Comparison of ENCODE assay signal across 22 cellular contexts in the genomic region with DNA sequence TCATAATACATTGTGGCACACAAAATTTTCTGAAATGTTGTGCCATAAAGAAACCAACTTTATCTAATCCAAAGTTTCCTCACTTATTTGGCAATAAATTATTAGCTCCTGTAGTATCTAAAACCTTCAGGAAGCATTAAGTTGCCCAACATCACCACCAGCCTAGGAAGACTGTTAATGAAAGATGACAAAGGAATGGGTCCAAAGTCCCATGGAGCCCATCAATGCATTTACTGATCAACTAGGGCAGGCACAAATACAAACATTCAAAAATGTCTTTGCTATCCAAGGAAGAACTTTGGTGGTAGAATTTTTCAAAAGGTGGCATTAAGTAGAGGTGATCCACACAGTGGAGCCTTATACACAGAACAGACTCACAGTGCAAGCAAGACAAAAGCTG. TPM values are rescaled to one million over a fixed set of nuclear protein-coding genes. Genes with fewer than 3 reads are reported as not detected.
DNase-seq lines count a peak whose midpoint lies in the region; ATAC-seq, FAIRE-seq and TF ChIP-seq lines count a peak whose summit lies in the region.
"Had no signal": no experiment of that assay in that cellular context is flagged by ENCODE, and none has a peak within 500 bp of the region (broad histone marks: within the 10 kb centered on the region; RNA-seq: fewer than 3 reads in every experiment).

No MANE protein-coding gene starts in this region.

- FAIRE-seq in astrocyte (lab: Jason Lieb, UNC) (peak; percentile 41), HepG2 (lab: Jason Lieb, UNC) (no peak)
- FAIRE-seq: A549, G401.6, GM12892, H54 had no signal

- POLR2A ChIA-PET in HepG2 (lab: Yijun Ruan, JAX), result no interaction called here

- H3K9me3 ChIP-seq in astrocyte (ENCODE audit: insufficient read depth, low read depth, low read length) (no peaks in the 10 kb centered on the region), HepG2 (ENCODE audit: low read length) (no peaks in the 10 kb centered on the region), thyroid gland (no peaks in the 10 kb centered on the region)
- H3K9me3 ChIP-seq: A549, HAP-1 had no signal

- H2AFZ ChIP-seq in astrocyte (ENCODE audit: low read depth, low read length) (no peak overlapping the region), HepG2 (ENCODE audit: low read length) (no peak overlapping the region)

- H3K4me1 Mint-ChIP-seq in astrocyte (ENCODE audit: low read depth, unreplicated experiment) (peaks cover 39% of the 10 kb centered on the region), progenitor cell of endocrine pancreas (ENCODE audit: low read depth) (peaks cover 29% of the 10 kb centered on the region), type B pancreatic cell (ENCODE audit: unreplicated experiment) (peaks cover 17% of the 10 kb centered on the region)
- peaks cover 16% of the 10 kb centered on the region for H3K4me1 Mint-ChIP-seq in activated T-helper 1 cell treated with anti-CD3 and anti-CD28 coated beads, Interleukin-12 subunit alpha, Interleukin-12 subunit beta, Interleukin-2, Interleukin-4 antibody, amounts not matched to agents 30 ng/mL and 10 ng/mL and 1 ng/mL, durations not matched to agents 14 hours and 24 hours and 36 hours (ENCODE audit: low read depth)

- H3K4me3 Mint-ChIP-seq in astrocyte (ENCODE audit: unreplicated experiment) (no peak overlapping the region), progenitor cell of endocrine pancreas (ENCODE audit: low read depth) (no peak overlapping the region), type B pancreatic cell (no peak overlapping the region)
- H3K4me3 Mint-ChIP-seq in activated T-helper 1 cell treated with anti-CD3 and anti-CD28 coated beads, Interleukin-12 subunit alpha, Interleukin-12 subunit beta, Interleukin-2, Interleukin-4 antibody, amounts not matched to agents 30 ng/mL and 10 ng/mL and 1 ng/mL, durations not matched to agents 14 hours and 24 hours and 36 hours, result no peak overlapping the region
- H3K4me3 Mint-ChIP-seq: CD4-positive, alpha-beta memory T cell; HFFc6 had no signal

- H3K36me3 ChIP-seq in astrocyte (ENCODE audit: insufficient read depth, low read length), result peaks cover 3% of the 10 kb centered on the region
- no peaks in the 10 kb centered on the region for H3K36me3 ChIP-seq in HepG2 (replicated peaks in 1 of 2; ENCODE audit: control insufficient read depth in 1 of 2, insufficient read depth in 2 of 2, low read length in 2 of 2)
- no peaks in the 10 kb centered on the region for H3K36me3 ChIP-seq in thyroid gland

- DNase-seq in astrocyte (ENCODE audit: low read depth) (no peak), HepG2 (ENCODE audit: low spot score) (peak; percentile 48), mucosa of gallbladder (ENCODE audit: low spot score) (peak; percentile 46), progenitor cell of endocrine pancreas (ENCODE audit: low spot score, unreplicated experiment) (no peak), thyroid gland (no peak), type B pancreatic cell (ENCODE audit: extremely low spot score, unreplicated experiment) (no peak), DMS53 (lab: John Stamatoyannopoulos, UW) (no peak)
- DNase-seq in activated T-helper 1 cell treated with anti-CD3 and anti-CD28 coated beads, Interleukin-12 subunit alpha, Interleukin-12 subunit beta, Interleukin-2, Interleukin-4 antibody, amounts not matched to agents 30 ng/mL and 10 ng/mL and 1 ng/mL, durations not matched to agents 14 hours and 24 hours and 36 hours (ENCODE audit: low spot score), result no peak
- DNase-seq: 8988T; ACHN; C1 segment of cervical spinal cord; Calu3; CD4-positive, alpha-beta memory T cell; COR-L47; DND-41; GOT3; HFFc6 had no signal

- H3K27me3 Mint-ChIP-seq in astrocyte (ENCODE audit: low read depth, unreplicated experiment) (no peaks in the 10 kb centered on the region), progenitor cell of endocrine pancreas (peaks cover 16% of the 10 kb centered on the region), type B pancreatic cell (peaks cover 22% of the 10 kb centered on the region)
- peaks cover 23% of the 10 kb centered on the region for H3K27me3 Mint-ChIP-seq in activated T-helper 1 cell treated with anti-CD3 and anti-CD28 coated beads, Interleukin-12 subunit alpha, Interleukin-12 subunit beta, Interleukin-2, Interleukin-4 antibody, amounts not matched to agents 30 ng/mL and 10 ng/mL and 1 ng/mL, durations not matched to agents 14 hours and 24 hours and 36 hours (ENCODE audit: insufficient read depth)

- H3K79me2 ChIP-seq in astrocyte (ENCODE audit: insufficient read depth, low read length), result peaks cover 96% of the 10 kb centered on the region
- H3K79me2 ChIP-seq in HepG2 (ENCODE audit: insufficient read depth, low read length), result peaks cover 1% of the 10 kb centered on the region

- no peak for TF ChIP-seq EP300 in HepG2 (IDR thresholded peaks at IDR 0.05; ENCODE audit: low read depth in 2 of 2, low read length in 2 of 2)
- no peak for TF ChIP-seq EP300 in HepG2 (CRISPR knock-in tag; IDR thresholded peaks at IDR 0.05; ENCODE audit: borderline replicate concordance)

- ATAC-seq in HepG2, result peak; percentile 26; the same call in 2 of the 3 replicates
- ATAC-seq: A549 had no signal

- TF ChIP-seq CTCF in astrocyte (IDR thresholded peaks at IDR 0.05; ENCODE audit: insufficient read depth, low read depth, low read length) (no peak), HepG2 (CRISPR knock-in tag; IDR thresholded peaks at IDR 0.05) (no peak), progenitor cell of endocrine pancreas (IDR thresholded peaks at IDR 0.05; ENCODE audit: unreplicated experiment) (no peak), thyroid gland (IDR thresholded peaks at IDR 0.05) (no peak), type B pancreatic cell (conservative IDR thresholded peaks at IDR 0.05) (no peak)

- CTCF ChIA-PET in HepG2 (lab: Yijun Ruan, JAX; ENCODE audit: low intra/inter-chr PET ratio, low total read pairs), result no interaction called here

- H3K27ac Mint-ChIP-seq in astrocyte (ENCODE audit: unreplicated experiment) (no peak overlapping the region), progenitor cell of endocrine pancreas (peak overlapping the region; percentile 16), type B pancreatic cell (no peak overlapping the region)
- H3K27ac Mint-ChIP-seq in activated T-helper 1 cell treated with anti-CD3 and anti-CD28 coated beads, Interleukin-12 subunit alpha, Interleukin-12 subunit beta, Interleukin-2, Interleukin-4 antibody, amounts not matched to agents 30 ng/mL and 10 ng/mL and 1 ng/mL, durations not matched to agents 14 hours and 24 hours and 36 hours, result no peak overlapping the region
- H3K27ac Mint-ChIP-seq: CD4-positive, alpha-beta memory T cell; HFFc6 had no signal

- H3K4me2 ChIP-seq in astrocyte (ENCODE audit: low read length) (no peak overlapping the region), HepG2 (ENCODE audit: low read depth, low read length) (peak overlapping the region; percentile 26; the same call in 1 of the 2 replicates)
- H3K4me2 ChIP-seq: A549 had no signal

- TF ChIP-seq RAD21 in HepG2 (CRISPR knock-in tag; IDR thresholded peaks at IDR 0.05), result no peak

- H3K9me3 Mint-ChIP-seq in astrocyte (ENCODE audit: unreplicated experiment) (no peaks in the 10 kb centered on the region), progenitor cell of endocrine pancreas (ENCODE audit: low read depth) (peaks cover 4% of the 10 kb centered on the region), type B pancreatic cell (no peaks in the 10 kb centered on the region)
- H3K9me3 Mint-ChIP-seq in activated T-helper 1 cell treated with anti-CD3 and anti-CD28 coated beads, Interleukin-12 subunit alpha, Interleukin-12 subunit beta, Interleukin-2, Interleukin-4 antibody, amounts not matched to agents 30 ng/mL and 10 ng/mL and 1 ng/mL, durations not matched to agents 14 hours and 24 hours and 36 hours, result peaks cover 4% of the 10 kb centered on the region
- H3K9me3 Mint-ChIP-seq: HFFc6 had no signal

- peaks cover 93% of the 10 kb centered on the region for H4K20me1 ChIP-seq in astrocyte (ENCODE audit: insufficient read depth, low read length)
- peaks cover 6% of the 10 kb centered on the region; the same call in 1 of the 2 replicates for H4K20me1 ChIP-seq in HepG2 (ENCODE audit: insufficient read depth, low read length)

- no peak overlapping the region for H3K4me3 ChIP-seq in astrocyte (ENCODE audit: insufficient read depth, low read depth, low read length)
- H3K4me3 ChIP-seq in HepG2 (replicated peaks in 1 of 3; ENCODE audit: insufficient read depth in 1 of 3, low read depth in 2 of 3, low read length in 3 of 3), result no peak overlapping the region
- no peak overlapping the region for H3K4me3 ChIP-seq in thyroid gland (replicated peaks in 1 of 3)
- H3K4me3 ChIP-seq: A549, HAP-1 had no signal

- intact Hi-C loops in HepG2 (cut with micrococcal nuclease; ENCODE audit: unreplicated experiment), result no loop called here
- intact Hi-C loops in activated T-helper 1 cell treated with anti-CD3 and anti-CD28 coated beads, Interleukin-12 subunit alpha, Interleukin-12 subunit beta, Interleukin-2, Interleukin-4 antibody, amounts not matched to agents 30 ng/mL and 10 ng/mL and 1 ng/mL, durations not matched to agents 14 hours and 24 hours and 36 hours (cut with micrococcal nuclease), result no loop called here
- intact Hi-C loops in thyroid gland (cut with DNase I), result no loop called here

- no peak overlapping the region for H3K9ac ChIP-seq in astrocyte (ENCODE audit: low read length)
- H3K9ac ChIP-seq in HepG2 (ENCODE audit: insufficient read depth, low read depth, low read length), result no peak overlapping the region

- H3K27ac ChIP-seq in astrocyte (ENCODE audit: low read depth, low read length) (no peak overlapping the region), HepG2 (ENCODE audit: extremely low read length, insufficient read depth, low read length) (no peak overlapping the region), thyroid gland (no peak overlapping the region)
- H3K27ac ChIP-seq: A549 had no signal

- H3K4me1 ChIP-seq in astrocyte (ENCODE audit: insufficient read depth, low read length) (peaks cover 7% of the 10 kb centered on the region), HepG2 (ENCODE audit: insufficient read depth, low read length) (peaks cover 29% of the 10 kb centered on the region), thyroid gland (peaks cover 3 to 5% of the 10 kb centered on the region in 2 donors)

- H3K27me3 ChIP-seq in astrocyte (ENCODE audit: insufficient read depth, low read length), result no peaks in the 10 kb centered on the region
- peaks cover 2 to 3% of the 10 kb centered on the region in 2 experiments; a peak in 2 of 5 replicates for H3K27me3 ChIP-seq in HepG2 (ENCODE audit: control insufficient read depth in 1 of 2, insufficient read depth in 2 of 2, low read length in 2 of 2)
- H3K27me3 ChIP-seq in thyroid gland, result no peaks in the 10 kb centered on the region

- H3K36me3 Mint-ChIP-seq in astrocyte (ENCODE audit: low read depth, unreplicated experiment), result peaks cover 14% of the 10 kb centered on the region
- H3K36me3 Mint-ChIP-seq in progenitor cell of endocrine pancreas (ENCODE audit: insufficient read depth), result peaks cover 3% of the 10 kb centered on the region
- H3K36me3 Mint-ChIP-seq in activated T-helper 1 cell treated with anti-CD3 and anti-CD28 coated beads, Interleukin-12 subunit alpha, Interleukin-12 subunit beta, Interleukin-2, Interleukin-4 antibody, amounts not matched to agents 30 ng/mL and 10 ng/mL and 1 ng/mL, durations not matched to agents 14 hours and 24 hours and 36 hours (ENCODE audit: low read depth), result no peaks in the 10 kb centered on the region
- peaks cover 10% of the 10 kb centered on the region for H3K36me3 Mint-ChIP-seq in type B pancreatic cell

- TF ChIP-seq POLR2A in HepG2 (IDR thresholded peaks at IDR 0.05; ENCODE audit: insufficient read depth in 1 of 2, low read depth in 2 of 2, low read length in 2 of 2), result no peak
- TF ChIP-seq POLR2A in thyroid gland (IDR thresholded peaks at IDR 0.05), result no peak

- no TSS peak for BruUV-seq in HepG2 (replicated peaks; lab: Mats Ljungman, UMichigan)

- in situ Hi-C loops in HepG2 (cut with HindIII; ENCODE audit: extremely low pct_ligation_motif_present, low pct_unique_long_range_greater_than_20kb), result no loop called here

RNA-seq across cellular contexts. Expression of gene GRB10, which starts 4.5 kb away (rescaled TPM):
- 81.9 and 83.8 TPM in 2 replicates for total RNA-seq in astrocyte
- 6.8 and 8.3 TPM in 2 replicates for total RNA-seq in HepG2 (2016; rRNA removed; fragmentation: Illumina TruSeq; extraction: Trizol)
- 5.3 and 6.7 TPM in 2 replicates for total RNA-seq in HepG2 (2016; cell fraction: cytosol; rRNA removed; fragmentation: Illumina TruSeq; extraction: Trizol; ENCODE audit: low read depth)
- 6.0 and 6.8 TPM in 2 replicates for total RNA-seq in HepG2 (2016; cell fraction: insoluble cytoplasmic fraction; rRNA removed; fragmentation: Illumina TruSeq; extraction: Trizol)
- 5.8 and 7.2 TPM in 2 replicates for total RNA-seq in HepG2 (2016; cell fraction: membrane; rRNA removed; fragmentation: Illumina TruSeq; extraction: Trizol)
- total RNA-seq in HepG2 (2016; cell fraction: nucleus; rRNA removed; fragmentation: Illumina TruSeq; extraction: Trizol), result 9.6 and 9.8 TPM in 2 replicates
- polyA plus RNA-seq in HepG2 (2011; rRNA removed), result 4.0 and 5.6 TPM in 2 replicates
- 3.2 and 4.2 TPM in 2 replicates for polyA plus RNA-seq in HepG2 (2011; cell fraction: cytosol; rRNA removed)
- polyA plus RNA-seq in HepG2 (2011; cell fraction: nucleus; rRNA removed), result 10.8 and 14.7 TPM in 2 replicates
- 5.0 and 10.6 TPM in 2 replicates for polyA plus RNA-seq in HepG2 (2012)
- 2.0 and 2.5 TPM in 2 replicates for polyA plus RNA-seq in HepG2 (2016; cell fraction: cytosol; fragmentation: Illumina TruSeq; extraction: Trizol; ENCODE audit: low read depth)
- 5.9 and 7.3 TPM in 2 replicates for polyA plus RNA-seq in HepG2 (2016; cell fraction: insoluble cytoplasmic fraction; fragmentation: Illumina TruSeq; extraction: Trizol; ENCODE audit: low read depth)
- 3.6 and 4.4 TPM in 2 replicates for polyA plus RNA-seq in HepG2 (2016; cell fraction: membrane; fragmentation: Illumina TruSeq; extraction: Trizol; ENCODE audit: low read depth)
- 13.4 and 14.4 TPM in 2 replicates for polyA plus RNA-seq in HepG2 (2016; cell fraction: nucleus; fragmentation: Illumina TruSeq; extraction: Trizol; ENCODE audit: insufficient read depth, low read depth)
- 14.7 and 40.4 TPM in 2 replicates for polyA minus RNA-seq in HepG2 (2011; rRNA and poly(A)+ RNA removed; ENCODE audit: low replicate concordance)
- polyA minus RNA-seq in HepG2 (2011; cell fraction: cytosol; rRNA and poly(A)+ RNA removed), result 7.3 and 9.2 TPM in 2 replicates
- polyA minus RNA-seq in HepG2 (2011; cell fraction: nucleus; rRNA and poly(A)+ RNA removed), result 26.9 and 31.1 TPM in 2 replicates
- total RNA-seq in mucosa of gallbladder, result 106 TPM
- total RNA-seq in progenitor cell of endocrine pancreas, result 58.4 and 62.7 TPM in 2 replicates
- 2.8 and 3.6 TPM in 2 replicates for total RNA-seq in activated T-helper 1 cell treated with anti-CD3 and anti-CD28 coated beads, Interleukin-12 subunit alpha, Interleukin-12 subunit beta, Interleukin-2, Interleukin-4 antibody, amounts not matched to agents 30 ng/mL and 10 ng/mL and 1 ng/mL, durations not matched to agents 14 hours and 24 hours and 36 hours
- total RNA-seq in thyroid gland, result 10 to 100 TPM; 21.3 to 99.2 (median 39.6) TPM
- 18.8 and 42.3 TPM in 2 replicates for total RNA-seq in type B pancreatic cell (ENCODE audit: low replicate concordance)

Comparison
In these comparisons a context has a peak if more than half of its experiments do, and no peak if none do; other contexts are left out.
1. DNase-seq: peak in HepG2 (single experiment) and mucosa of gallbladder (single experiment); none in astrocyte (single experiment), progenitor cell of endocrine pancreas (single experiment), activated T-helper 1 cell treated with anti-CD3 and anti-CD28 coated beads, Interleukin-12 subunit alpha, Interleukin-12 subunit beta, Interleukin-2, Interleukin-4 antibody, amounts not matched to agents 30 ng/mL and 10 ng/mL and 1 ng/mL, durations not matched to agents 14 hours and 24 hours and 36 hours (single experiment), thyroid gland (0 of 2), type B pancreatic cell (single experiment) and DMS53 (single experiment).